ENCODE assay signal across 25 cellular contexts in genomic region chr11:70933986-70934583, GRCh38.
"Had no signal": no experiment of that assay in that cellular context is flagged by ENCODE, and none has a peak within 500 bp of the region (broad histone marks: within the 10 kb centered on the region; RNA-seq: fewer than 3 reads in every experiment).

No MANE protein-coding gene starts in this region.

- H3K36me3 ChIP-seq: breast epithelium, esophagus muscularis mucosa, heart right ventricle, spleen, transverse colon had no signal

- H3K27ac Mint-ChIP-seq: activated CD4-positive, alpha-beta memory T cell treated with anti-CD3 and anti-CD28 coated beads, Interleukin-2, amount 10 ng/mL, durations not matched to agents 7 days and 5 days; activated CD4-positive, alpha-beta T cell treated with anti-CD3 and anti-CD28 coated beads, Interleukin-2, amount 10 ng/mL, durations not matched to agents 7 days and 5 days; activated naive CD4-positive, alpha-beta T cell treated with anti-CD3 and anti-CD28 coated beads, Interleukin-2, amount 50 U/mL, for 24 hours; activated naive CD8-positive, alpha-beta T cell treated with anti-CD3 and anti-CD28 coated beads, Interleukin-2, amount 50 U/mL, for 24 hours; activated T-cell treated with anti-CD3 and anti-CD28 coated beads, Interleukin-2, amount 50 U/mL, for 24 hours; activated T-helper 2 cell treated with anti-CD3 and anti-CD28 coated beads, Interferon-gamma antibody, Interleukin-2, Interleukin-4, amounts not matched to agents 10 μg/mL and 5 μg/mL and 100 μg/mL, durations not matched to agents 14 hours and 24 hours and 36 hours; mesothelial cell of epicardium; naive thymus-derived CD4-positive, alpha-beta T cell had no signal

- H3K9me3 ChIP-seq: breast epithelium, transverse colon had no signal

- H3K27ac ChIP-seq: breast epithelium, esophagus muscularis mucosa, heart right ventricle, spleen, transverse colon had no signal

- H3K27me3 ChIP-seq: breast epithelium, esophagus muscularis mucosa, transverse colon had no signal

- H3K4me3 ChIP-seq: breast epithelium, esophagus muscularis mucosa, heart right ventricle, spleen, transverse colon had no signal

- DNase-seq: activated CD4-positive, alpha-beta memory T cell treated with anti-CD3 and anti-CD28 coated beads, Interleukin-2, amount 10 ng/mL, durations not matched to agents 7 days and 5 days; activated CD4-positive, alpha-beta T cell treated with anti-CD3 and anti-CD28 coated beads, Interleukin-2, amount 10 ng/mL, durations not matched to agents 7 days and 5 days; activated CD4-positive, CD25-positive, alpha-beta regulatory T cell treated with anti-CD3 and anti-CD28 coated beads, Interleukin-2, amount 50 U/mL, for 72 hours; activated CD8-positive, alpha-beta memory T cell treated with anti-CD3 and anti-CD28 coated beads, Interleukin-2, amount 50 U/mL, for 48 hours; activated naive CD8-positive, alpha-beta T cell treated with anti-CD3 and anti-CD28 coated beads, Interleukin-2, amount 50 U/mL, for 24 hours; activated T-cell treated with anti-CD3 and anti-CD28 coated beads, Interleukin-2, amount 50 U/mL, for 24 hours; amygdala; central memory CD4-positive, alpha-beta T cell; foreskin melanocyte; heart right ventricle; mammary epithelial cell; naive thymus-derived CD4-positive, alpha-beta T cell; occipital lobe; right cardiac atrium; spleen; stimulated activated naive CD4-positive, alpha-beta T cell; T-helper 2 cell; transverse colon had no signal

- H3K27me3 Mint-ChIP-seq: activated CD4-positive, alpha-beta memory T cell treated with anti-CD3 and anti-CD28 coated beads, Interleukin-2, amount 10 ng/mL, durations not matched to agents 7 days and 5 days; activated CD4-positive, alpha-beta T cell treated with anti-CD3 and anti-CD28 coated beads, Interleukin-2, amount 10 ng/mL, durations not matched to agents 7 days and 5 days; activated naive CD4-positive, alpha-beta T cell treated with anti-CD3 and anti-CD28 coated beads, Interleukin-2, amount 50 U/mL, for 24 hours; activated naive CD8-positive, alpha-beta T cell treated with anti-CD3 and anti-CD28 coated beads, Interleukin-2, amount 50 U/mL, for 24 hours had no signal

- H3K4me1 Mint-ChIP-seq: activated CD4-positive, alpha-beta memory T cell treated with anti-CD3 and anti-CD28 coated beads, Interleukin-2, amount 10 ng/mL, durations not matched to agents 7 days and 5 days; activated CD4-positive, alpha-beta T cell treated with anti-CD3 and anti-CD28 coated beads, Interleukin-2, amount 10 ng/mL, durations not matched to agents 7 days and 5 days; activated naive CD4-positive, alpha-beta T cell treated with anti-CD3 and anti-CD28 coated beads, Interleukin-2, amount 50 U/mL, for 24 hours; activated naive CD8-positive, alpha-beta T cell treated with anti-CD3 and anti-CD28 coated beads, Interleukin-2, amount 50 U/mL, for 24 hours; mesothelial cell of epicardium; naive thymus-derived CD4-positive, alpha-beta T cell had no signal

- FAIRE-seq: endothelial cell of umbilical vein had no signal

- H3K36me3 Mint-ChIP-seq: activated naive CD4-positive, alpha-beta T cell treated with anti-CD3 and anti-CD28 coated beads, Interleukin-2, amount 50 U/mL, for 24 hours; mesothelial cell of epicardium; naive thymus-derived CD4-positive, alpha-beta T cell had no signal

- H3K4me1 ChIP-seq: breast epithelium, esophagus muscularis mucosa, heart right ventricle, transverse colon had no signal

- H3K4me3 Mint-ChIP-seq: activated CD4-positive, alpha-beta memory T cell treated with anti-CD3 and anti-CD28 coated beads, Interleukin-2, amount 10 ng/mL, durations not matched to agents 7 days and 5 days; activated CD4-positive, alpha-beta T cell treated with anti-CD3 and anti-CD28 coated beads, Interleukin-2, amount 10 ng/mL, durations not matched to agents 7 days and 5 days; activated naive CD4-positive, alpha-beta T cell treated with anti-CD3 and anti-CD28 coated beads, Interleukin-2, amount 50 U/mL, for 24 hours; activated naive CD8-positive, alpha-beta T cell treated with anti-CD3 and anti-CD28 coated beads, Interleukin-2, amount 50 U/mL, for 24 hours; activated T-cell treated with anti-CD3 and anti-CD28 coated beads, Interleukin-2, amount 50 U/mL, for 24 hours; mesothelial cell of epicardium; naive thymus-derived CD4-positive, alpha-beta T cell; neural crest cell had no signal
